In genomic region chr10:88116491-88116890, GRCh38 we compare ENCODE assay signal across 1 cellular context.
TF ChIP-seq lines count a peak whose summit lies in the region.

No MANE protein-coding gene starts in this region.

TF ChIP-seq in GM12878, 131 proteins besides CTCF, POLR2A, EP300 and RAD21:
- TF ChIP-seq HDAC2 (IDR thresholded peaks at IDR 0.05), result no peak
- TF ChIP-seq KAT2A (conservative IDR thresholded peaks at IDR 0.05; ENCODE audit: control insufficient read depth, low read depth, low read length), result no peak
- TF ChIP-seq SPI1 (IDR thresholded peaks at IDR 0.05; ENCODE audit: borderline replicate concordance, insufficient read depth, low read depth, low read length), result no peak
- TF ChIP-seq LARP7 (IDR thresholded peaks at IDR 0.05), result no peak
- TF ChIP-seq SUPT20H (IDR thresholded peaks at IDR 0.05; ENCODE audit: borderline replicate concordance, control insufficient read depth, low read depth, low read length), result no peak
- no peak for TF ChIP-seq RAD51 (IDR thresholded peaks at IDR 0.05)
- no peak for TF ChIP-seq NFIC (IDR thresholded peaks at IDR 0.05; ENCODE audit: low read depth, low read length)
- TF ChIP-seq DPF2 (IDR thresholded peaks at IDR 0.05), result no peak
- TF ChIP-seq USF1 (IDR thresholded peaks at IDR 0.05; ENCODE audit: borderline replicate concordance, extremely low read length, insufficient read depth, low read depth, low read length), result no peak
- no peak for TF ChIP-seq ESRRA (IDR thresholded peaks at IDR 0.05; ENCODE audit: low read length)
- no peak for TF ChIP-seq FOXK2 (IDR thresholded peaks at IDR 0.05)
- no peak for TF ChIP-seq BACH1 (IDR thresholded peaks at IDR 0.05; ENCODE audit: borderline replicate concordance)
- TF ChIP-seq CBX3 (IDR thresholded peaks at IDR 0.05; ENCODE audit: borderline replicate concordance, low read depth), result no peak
- TF ChIP-seq E4F1 (IDR thresholded peaks at IDR 0.05; ENCODE audit: borderline replicate concordance, partially characterized antibody), result no peak
- no peak for TF ChIP-seq ASH2L (IDR thresholded peaks at IDR 0.05; ENCODE audit: borderline replicate concordance, low read depth)
- TF ChIP-seq NR2C1 (IDR thresholded peaks at IDR 0.05), result no peak
- TF ChIP-seq IKZF2 (IDR thresholded peaks at IDR 0.05), result no peak
